6 cellular contexts compared by ENCODE assay signal in genomic region chr11:9332655-9333054, GRCh38.
"Had no signal": no experiment of that assay in that cellular context is flagged by ENCODE, and none has a peak within 500 bp of the region (broad histone marks: within the 10 kb centered on the region; RNA-seq: fewer than 3 reads in every experiment).

No MANE protein-coding gene starts in this region.

- H2AFZ ChIP-seq: GM23338 had no signal

- H3K4me3 ChIP-seq: GM23338 had no signal

- H3K4me2 ChIP-seq: GM23338 had no signal

- DNase-seq: H9, HCEC 1CT, HFFc6, KBM-7 had no signal

- ATAC-seq: GM23338 had no signal

- H3K27ac ChIP-seq: HL-60 had no signal
